In the genomic region with DNA sequence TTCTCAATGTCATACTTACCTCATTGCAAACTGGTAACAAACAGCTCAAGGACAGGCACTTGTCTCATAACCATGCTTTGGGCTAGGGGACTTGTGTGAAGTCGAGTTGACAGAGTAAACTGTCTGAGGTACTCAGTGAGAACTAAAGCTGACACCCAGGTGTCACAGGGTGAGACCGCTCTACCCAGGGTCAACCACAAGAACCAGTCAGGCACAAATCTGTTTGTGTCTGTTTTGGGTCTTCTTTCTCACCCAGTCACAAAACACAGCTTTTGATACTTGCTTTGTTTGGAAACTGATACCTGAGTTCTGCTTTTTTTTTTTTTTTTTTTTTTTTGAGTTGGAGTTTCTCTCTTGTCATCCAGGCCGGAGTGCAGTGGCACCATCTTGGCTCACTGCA, we compare ENCODE assay signal across 14 cellular contexts.
DNase-seq lines count a peak whose midpoint lies in the region; ATAC-seq, FAIRE-seq and TF ChIP-seq lines count a peak whose summit lies in the region.
"Had no signal": no experiment of that assay in that cellular context is flagged by ENCODE, and none has a peak within 500 bp of the region (broad histone marks: within the 10 kb centered on the region; RNA-seq: fewer than 3 reads in every experiment).

No MANE protein-coding gene starts in this region.

- H3K27me3 ChIP-seq in upper lobe of left lung = no peaks in the 10 kb centered on the region
- H3K27me3 ChIP-seq in prostate gland (replicated peaks; ENCODE audit: insufficient read depth) = no peaks in the 10 kb centered on the region
- H3K27me3 ChIP-seq in left ventricle myocardium inferior (ENCODE audit: low read depth) = no peaks in the 10 kb centered on the region

- POLR2A ChIA-PET in GM10248 (lab: Yijun Ruan, JAX) = no interaction called here

- CTCF ChIA-PET in GM10248 (lab: Yijun Ruan, JAX) = interaction anchor here (1.2 kb wide), 1 partner anchor 12 kb away, joined by 4 read pairs; no protein-coding TSS in a partner anchor

- H3K9me3 ChIP-seq in upper lobe of left lung = no peaks in the 10 kb centered on the region
- H3K9me3 ChIP-seq in prostate gland = no peaks in the 10 kb centered on the region
- H3K9me3 ChIP-seq in left ventricle myocardium inferior (replicated peaks) = peaks cover 7% of the 10 kb centered on the region
- H3K9me3 ChIP-seq: lower lobe of right lung had no signal

- H3K4me1 ChIP-seq in upper lobe of left lung = no peaks in the 10 kb centered on the region
- H3K4me1 ChIP-seq in prostate gland (replicated peaks) = no peaks in the 10 kb centered on the region
- H3K4me1 ChIP-seq in left ventricle myocardium inferior = peaks cover 6% of the 10 kb centered on the region
- H3K4me1 ChIP-seq: lower lobe of right lung had no signal

- 86 to 93% methylated on average over 3 of the region's 3 CpGs for WGBS in upper lobe of left lung, 2 donors
- WGBS in prostate gland = 85% methylated on average over 3 of the region's 3 CpGs

- DNase-seq in GM10248 (ENCODE audit: extremely low spot score) = peak; percentile 79
- DNase-seq in GM19239 (ENCODE audit: insufficient read length, low spot score) = peak; percentile 57
- no peak for DNase-seq in upper lobe of left lung
- no peak for DNase-seq in activated T-cell treated with anti-CD3 and anti-CD28 coated beads, Interleukin-2, amount 50 U/mL, for 48 hours
- no peak for DNase-seq in prostate gland (ENCODE audit: low spot score)
- no peak for DNase-seq in left ventricle myocardium inferior
- DNase-seq: activated CD4-positive, CD25-positive, alpha-beta regulatory T cell treated with anti-CD3 and anti-CD28 coated beads, Interleukin-2, amount 50 U/mL, for 72 hours; DMS79 treated with DMSO at 0.1 percent for 48 hours; lower lobe of right lung; NCI-H345; SIG-M5 had no signal

- no peak for TF ChIP-seq EP300 in upper lobe of left lung (IDR thresholded peaks at IDR 0.05)

- H3K36me3 ChIP-seq in upper lobe of left lung (no peaks in the 10 kb centered on the region), prostate gland (no peaks in the 10 kb centered on the region), left ventricle myocardium inferior (no peaks in the 10 kb centered on the region)
- H3K36me3 ChIP-seq: lower lobe of right lung had no signal

- FAIRE-seq in GM19239 (lab: Jason Lieb, UNC) = peak; percentile 90
- FAIRE-seq: colon had no signal

- ATAC-seq in HG02610 (IDR thresholded peaks at IDR 0.05; ENCODE audit: unreplicated experiment) (peak; percentile 98), HG03378 (IDR thresholded peaks at IDR 0.05; ENCODE audit: unreplicated experiment) (peak; percentile 84), upper lobe of left lung (ENCODE audit: low FRiP score in 2 of 2) (no peak)
- ATAC-seq: lower lobe of right lung had no signal

- intact Hi-C loops in prostate gland (cut with DNase I) (no loop called here), left ventricle myocardium inferior (cut with micrococcal nuclease) (no loop called here)

- no peak for TF ChIP-seq POLR2A in upper lobe of left lung (IDR thresholded peaks at IDR 0.05)
- TF ChIP-seq POLR2A in prostate gland (IDR thresholded peaks at IDR 0.05) = no peak

- H3K4me3 ChIP-seq in upper lobe of left lung (no peak overlapping the region), prostate gland (no peak overlapping the region), left ventricle myocardium inferior (no peak overlapping the region)
- H3K4me3 ChIP-seq: lower lobe of right lung had no signal

- H3K27ac ChIP-seq in upper lobe of left lung (no peak overlapping the region), prostate gland (no peak overlapping the region), left ventricle myocardium inferior (replicated peaks) (no peak overlapping the region)
- H3K27ac ChIP-seq: lower lobe of right lung had no signal

- no peak for TF ChIP-seq CTCF in GM10248 (IDR thresholded peaks at IDR 0.05; ENCODE audit: control extremely low read depth, extremely low read depth, low read depth, missing control alignments)
- TF ChIP-seq CTCF in upper lobe of left lung (IDR thresholded peaks at IDR 0.05) = no peak
- no peak for TF ChIP-seq CTCF in prostate gland (IDR thresholded peaks at IDR 0.05)
- TF ChIP-seq CTCF in left ventricle myocardium inferior (IDR thresholded peaks at IDR 0.05; ENCODE audit: borderline replicate concordance) = no peak

Comparison
In these comparisons a context has a peak if more than half of its experiments do, and no peak if none do; other contexts are left out.
1. DNase-seq: peak in GM10248 (single experiment) and GM19239 (single experiment); none in upper lobe of left lung (0 of 2), activated T-cell treated with anti-CD3 and anti-CD28 coated beads, Interleukin-2, amount 50 U/mL, for 48 hours (0 of 2), prostate gland (single experiment) and left ventricle myocardium inferior (single experiment).
2. ATAC-seq: peak in HG02610 (single experiment) and HG03378 (single experiment); none in upper lobe of left lung (0 of 2).